In genomic region chr20:64083380-64084208, GRCh38 we compare ENCODE assay signal across 7 cellular contexts.
A peak's percentile ranks its signal among the peaks of the same experiment; 100 is the strongest.
DNase-seq lines count a peak whose midpoint lies in the region; ATAC-seq and TF ChIP-seq lines count a peak whose summit lies in the region.

No MANE protein-coding gene starts in this region.

- peak; percentile 73 for TF ChIP-seq CTCF in GM12875 (IDR thresholded peaks at IDR 0.05; ENCODE audit: borderline replicate concordance, insufficient read depth, low read depth, low read length)
- TF ChIP-seq CTCF in WERI-Rb-1 (IDR thresholded peaks at IDR 0.05; ENCODE audit: low read depth, low read length): peak; percentile 56

- DNase-seq in NCI-H2171 treated with DMSO at 0.1 percent for 48 hours (lab: John Stamatoyannopoulos, UW): peak; percentile 91
- peak; percentile 75 for DNase-seq in WERI-Rb-1
- DNase-seq in central memory CD4-positive, alpha-beta T cell: peak; percentile 52
- DNase-seq in islet precursor cell: peak; percentile 91
- peak; percentile 85 for DNase-seq in stimulated activated CD4-positive, alpha-beta T cell treated with anti-CD3 and anti-CD28 coated beads, Interleukin-15, amount 100 ng/mL, for 24 hours

- H3K9me3 ChIP-seq in WERI-Rb-1 (ENCODE audit: severe bottlenecking): no peaks in the 10 kb centered on the region

- H3K27me3 ChIP-seq in WERI-Rb-1 (ENCODE audit: insufficient read depth, low read depth, severe bottlenecking): no peaks in the 10 kb centered on the region

- H3K36me3 ChIP-seq in WERI-Rb-1: no peaks in the 10 kb centered on the region

- no peak overlapping the region for H3K27ac ChIP-seq in WERI-Rb-1

- no peak overlapping the region for H3K4me3 ChIP-seq in GM12875 (ENCODE audit: low read depth, low read length)
- peak overlapping the region; percentile 44 for H3K4me3 ChIP-seq in WERI-Rb-1 (ENCODE audit: low read depth, low read length)

- no peak for ATAC-seq in HG03460 (IDR thresholded peaks at IDR 0.05; ENCODE audit: unreplicated experiment)
